ENCODE assay signal across 16 cellular contexts in the genomic region with DNA sequence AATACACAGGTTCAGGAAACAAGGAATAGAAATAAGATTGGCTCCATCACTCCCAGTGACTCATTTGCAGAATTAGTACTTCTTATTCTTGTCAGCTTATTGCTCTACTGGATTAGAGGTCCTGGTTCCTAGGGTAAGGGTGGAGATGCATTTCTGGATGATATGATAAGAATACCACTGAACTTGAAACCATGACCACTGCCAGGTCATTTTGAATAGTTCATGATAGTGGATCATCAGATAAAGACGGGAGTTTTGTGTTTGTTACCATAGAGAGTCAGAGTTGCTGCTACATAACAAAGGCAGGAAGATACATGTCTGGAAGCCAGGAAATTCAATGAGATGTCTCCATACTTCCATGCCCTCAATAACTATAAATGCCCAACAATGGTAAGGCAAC.
"Had no signal": no experiment of that assay in that cellular context is flagged by ENCODE, and none has a peak within 500 bp of the region (broad histone marks: within the 10 kb centered on the region; RNA-seq: fewer than 3 reads in every experiment).

No MANE protein-coding gene starts in this region.

- H3K27ac ChIP-seq: neural progenitor cell, ovary, right lobe of liver, SK-N-MC, stomach, testis had no signal

- H3K4me3 ChIP-seq: lung, neural progenitor cell, ovary, right lobe of liver, SK-N-MC, stomach, testis had no signal

- H2AFZ ChIP-seq: neural progenitor cell had no signal

- H3K27me3 ChIP-seq: neural progenitor cell, ovary, right lobe of liver, stomach, testis had no signal

- H3K9ac ChIP-seq: neural progenitor cell had no signal

- H3K36me3 ChIP-seq: neural progenitor cell, ovary, right lobe of liver, stomach had no signal

- H3K4me1 ChIP-seq: neural progenitor cell, right lobe of liver, stomach, testis had no signal

- H3K9me3 ChIP-seq: ovary, right lobe of liver, stomach, testis had no signal

- H3K4me2 ChIP-seq: neural progenitor cell had no signal

- DNase-seq: activated CD4-positive, alpha-beta memory T cell treated with anti-CD3 and anti-CD28 coated beads for 36 hours; activated CD4-positive, alpha-beta T cell treated with anti-CD3 and anti-CD28 coated beads for 36 hours; activated naive CD4-positive, alpha-beta T cell treated with anti-CD3 and anti-CD28 coated beads, Interleukin-2, amount 10 ng/mL, durations not matched to agents 7 days and 5 days; activated T-cell treated with anti-CD3 and anti-CD28 coated beads, Interleukin-2, amount 50 U/mL, for 24 hours; effector memory CD4-positive, alpha-beta T cell; left cardiac atrium; naive B cell; ovary; right lobe of liver; stimulated activated CD4-positive, alpha-beta T cell treated with anti-CD3 and anti-CD28 coated beads, Interleukin-1b, Interleukin-23, amount 100 ng/mL, for 48 hours; stomach; T-helper 1 cell; testis had no signal

- ATAC-seq: activated CD4-positive, alpha-beta T cell treated with anti-CD3 and anti-CD28 coated beads for 36 hours; left cardiac atrium; right lobe of liver had no signal
